Comparison of ENCODE assay signal across 1 cellular context in the genomic region with DNA sequence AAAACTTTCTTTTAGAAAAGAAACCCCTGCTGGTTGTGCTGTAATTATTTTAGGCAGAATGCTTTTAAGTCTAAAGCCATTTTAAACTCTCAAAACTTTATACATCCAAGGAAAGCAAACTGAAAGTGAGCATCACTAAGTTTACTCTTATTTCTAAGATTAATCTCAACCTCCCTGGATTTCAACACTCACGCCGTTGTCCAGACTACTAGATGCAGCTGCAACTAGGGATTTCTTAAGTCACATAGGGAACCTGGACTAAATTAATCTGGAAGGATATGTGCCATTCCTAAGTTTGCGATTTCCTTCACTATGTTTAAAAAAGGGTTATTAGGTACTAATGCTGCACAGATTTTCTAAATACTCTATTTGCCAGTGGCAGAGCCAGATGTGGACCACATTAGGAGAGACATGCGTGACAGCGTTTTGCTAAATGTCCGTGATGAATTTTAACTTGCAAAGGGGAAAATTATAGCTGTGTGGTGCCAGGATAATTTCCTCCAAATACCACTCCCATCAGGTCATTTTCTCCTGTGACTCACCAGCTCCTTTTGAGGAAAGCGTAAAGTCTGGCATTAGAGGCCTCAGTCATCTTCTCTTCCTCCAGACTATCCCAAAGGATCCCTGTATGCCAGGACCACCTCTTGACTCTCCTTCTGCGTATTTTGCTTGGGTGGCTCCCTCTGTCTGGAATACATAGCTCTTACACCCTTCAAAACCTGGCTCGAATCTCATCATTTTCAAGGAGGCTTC.
TF ChIP-seq lines count a peak whose summit lies in the region.

No MANE protein-coding gene starts in this region.

TF ChIP-seq in H1, 55 proteins besides CTCF, POLR2A, EP300 and RAD21:
- no peak for TF ChIP-seq CBX8 (IDR thresholded peaks at IDR 0.05; ENCODE audit: borderline replicate concordance, low read depth, low read length)
- TF ChIP-seq CEBPB (IDR thresholded peaks at IDR 0.05; ENCODE audit: low read depth, low read length), result no peak
- TF ChIP-seq MAFK (IDR thresholded peaks at IDR 0.05; ENCODE audit: low read depth, low read length), result no peak
- TF ChIP-seq SAP30 (IDR thresholded peaks at IDR 0.05; ENCODE audit: insufficient read depth, insufficient replicate concordance, low read length), result no peak
- TF ChIP-seq GABPA (IDR thresholded peaks at IDR 0.05; ENCODE audit: borderline replicate concordance, insufficient read depth, low read length), result no peak
- no peak for TF ChIP-seq CREB1 (IDR thresholded peaks at IDR 0.05)
- TF ChIP-seq SP4 (IDR thresholded peaks at IDR 0.05; ENCODE audit: low read length), result no peak
- no peak for TF ChIP-seq POU5F1 (IDR thresholded peaks at IDR 0.05; ENCODE audit: low read depth, low read length)
- TF ChIP-seq HDAC2 (IDR thresholded peaks at IDR 0.05; ENCODE audit: borderline replicate concordance in 1 of 2, low read depth in 2 of 2, low read length in 2 of 2), result no peak
- TF ChIP-seq TEAD4 (IDR thresholded peaks at IDR 0.05; ENCODE audit: low read depth, low read length), result no peak
- TF ChIP-seq JUND (IDR thresholded peaks at IDR 0.05; ENCODE audit: low read length), result no peak
- TF ChIP-seq, protein P1, sequence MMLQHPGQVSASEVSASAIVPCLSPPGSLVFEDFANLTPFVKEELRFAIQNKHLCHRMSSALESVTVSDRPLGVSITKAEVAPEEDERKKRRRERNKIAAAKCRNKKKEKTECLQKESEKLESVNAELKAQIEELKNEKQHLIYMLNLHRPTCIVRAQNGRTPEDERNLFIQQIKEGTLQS (IDR thresholded peaks at IDR 0.05; ENCODE audit: insufficient read depth, low read depth, low read length), result no peak
- no peak for TF ChIP-seq RFX5 (IDR thresholded peaks at IDR 0.05; ENCODE audit: borderline replicate concordance, low read depth, low read length)
